1 cellular context compared by ENCODE assay signal in the genomic region with DNA sequence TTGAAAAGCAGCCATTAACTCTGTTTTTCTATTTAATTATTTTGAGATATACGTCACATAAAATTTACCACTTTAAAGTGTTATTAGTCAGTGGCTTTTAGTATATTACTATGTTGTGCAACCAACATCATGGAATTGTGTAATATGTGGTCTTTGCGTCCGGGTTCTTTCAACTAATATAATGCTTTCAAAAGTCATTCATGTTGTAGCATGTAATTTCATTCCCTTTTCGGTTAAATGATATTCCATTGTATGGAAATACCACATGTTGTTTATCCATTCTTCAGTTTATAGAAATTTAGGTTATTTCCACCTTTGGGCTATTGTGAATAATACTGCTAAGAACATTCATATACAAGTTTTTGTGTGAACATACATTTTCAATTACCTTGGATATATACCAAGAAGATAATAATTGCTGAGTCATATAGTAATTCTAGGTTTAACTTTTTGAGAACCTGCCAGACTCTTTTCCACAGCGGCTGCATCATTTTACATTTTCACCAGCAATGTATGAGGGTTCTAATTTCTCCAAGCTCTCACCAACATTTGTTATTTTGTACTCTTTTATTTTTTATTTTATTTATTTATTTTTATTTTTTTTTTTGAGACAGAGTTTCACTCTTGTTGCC.
TF ChIP-seq lines count a peak whose summit lies in the region.

No MANE protein-coding gene starts in this region.

TF ChIP-seq in HepG2, 621 proteins besides CTCF, POLR2A, EP300 and RAD21:
- peak; percentile 66; the same call in 1 of the 2 replicates for TF ChIP-seq CEBPB (IDR thresholded peaks at IDR 0.05; ENCODE audit: borderline replicate concordance, low read depth, low read length)
- 0 out of 2 replicates have a peak, but pooled peaks have one; percentile 37 for TF ChIP-seq MAFF (IDR thresholded peaks at IDR 0.05; ENCODE audit: low read depth, low read length)
- no peak for TF ChIP-seq NRL (CRISPR knock-in tag; IDR thresholded peaks at IDR 0.05; ENCODE audit: borderline replicate concordance)
- peak; percentile 67 for TF ChIP-seq NFE2L2 (IDR thresholded peaks at IDR 0.05; ENCODE audit: low read length)
- TF ChIP-seq MAFK (conservative IDR thresholded peaks at IDR 0.05 in 1 of 2, IDR thresholded peaks at IDR 0.05 in 1 of 2; ENCODE audit: low read length in 2 of 2), result peak; percentile 38 to 71; a peak in 3 of 4 replicates
